14 cellular contexts compared by ENCODE assay signal in the genomic region with DNA sequence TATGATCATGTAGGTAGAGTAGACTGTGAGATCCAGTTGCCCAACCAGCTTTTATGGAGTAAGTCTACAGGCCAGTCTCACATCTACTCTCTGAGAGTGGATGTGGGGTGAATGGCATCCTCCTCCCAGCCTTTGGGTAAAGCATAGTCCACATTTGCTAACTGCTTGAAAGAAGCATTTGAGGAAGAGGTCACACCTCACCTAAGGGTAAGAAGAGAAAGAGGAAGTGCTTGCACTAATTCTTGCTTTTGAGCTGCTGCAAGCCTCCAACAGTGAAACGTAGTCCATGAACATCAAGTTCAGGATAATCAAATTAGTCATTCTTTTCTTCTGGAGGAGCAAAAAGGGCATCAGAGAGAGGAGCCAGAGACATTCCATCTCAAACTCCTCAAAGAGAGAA.
A peak's percentile ranks its signal among the peaks of the same experiment; 100 is the strongest.
DNase-seq lines count a peak whose midpoint lies in the region; ATAC-seq and TF ChIP-seq lines count a peak whose summit lies in the region.
"Had no signal": no experiment of that assay in that cellular context is flagged by ENCODE, and none has a peak within 500 bp of the region (broad histone marks: within the 10 kb centered on the region; RNA-seq: fewer than 3 reads in every experiment).

No MANE protein-coding gene starts in this region.

- POLR2A ChIA-PET in activated CD4-positive, alpha-beta T cell treated with anti-CD3 and anti-CD28 coated beads for 36 hours (lab: Charles Lee): interaction anchor here (0.7 kb wide), 1 partner anchor 71 kb away, joined by 3 read pairs; no protein-coding TSS in a partner anchor

- no peak overlapping the region for H3K27ac ChIP-seq in brain microvascular endothelial cell
- H3K27ac ChIP-seq: PC-9, tibial artery had no signal

- CTCF ChIA-PET in activated CD4-positive, alpha-beta T cell treated with anti-CD3 and anti-CD28 coated beads for 36 hours (lab: Charles Lee): interaction anchor here (1.1 to 1.4 kb wide), 2 partner anchors 20 to 53 kb away, joined by 3 read pairs; no protein-coding TSS in a partner anchor

- no peak for TF ChIP-seq CTCF in brain microvascular endothelial cell (IDR thresholded peaks at IDR 0.05; ENCODE audit: low read depth, low read length, missing control alignments)

- in situ Hi-C loops in brain microvascular endothelial cell (cut with HindIII; ENCODE audit: low pct_ligation_motif_present, low sequenced_read_pairs): loop anchor here (25.0 kb wide), 1 partner anchor 687 kb away; no protein-coding TSS in a partner anchor

- peaks cover 17% of the 10 kb centered on the region for H3K27me3 Mint-ChIP-seq in stimulated activated naive CD8-positive, alpha-beta T cell treated with anti-CD3 and anti-CD28 coated beads, Interleukin-15, amount 100 ng/mL, for 72 hours
- no peaks in the 10 kb centered on the region for H3K27me3 Mint-ChIP-seq in activated CD4-positive, alpha-beta T cell treated with anti-CD3 and anti-CD28 coated beads for 36 hours

- no peak overlapping the region for H3K4me3 Mint-ChIP-seq in stimulated activated naive CD8-positive, alpha-beta T cell treated with anti-CD3 and anti-CD28 coated beads, Interleukin-15, amount 100 ng/mL, for 72 hours
- H3K4me3 Mint-ChIP-seq in activated CD4-positive, alpha-beta T cell treated with anti-CD3 and anti-CD28 coated beads for 36 hours: no peak overlapping the region
- H3K4me3 Mint-ChIP-seq: dendritic cell treated with granulocyte-macrophage colony-stimulating factor and Interleukin-4, amounts not matched to agents 40 ng/mL and 50 ng/mL, for 4 days had no signal

- intact Hi-C loops in activated CD4-positive, alpha-beta T cell treated with anti-CD3 and anti-CD28 coated beads for 36 hours (cut with DNase I, micrococcal nuclease): no loop called here

- peak; percentile 39 for ATAC-seq in stimulated activated naive CD8-positive, alpha-beta T cell treated with anti-CD3 and anti-CD28 coated beads, Interleukin-15, amount 100 ng/mL, for 72 hours
- no peak for ATAC-seq in stimulated activated naive CD8-positive, alpha-beta T cell treated with anti-CD3 and anti-CD28 coated beads, Interleukin-15, Interleukin-2, amounts not matched to agents 100 U/mL and 50 U/mL, for 24 hours
- peak; percentile 72 for ATAC-seq in HG02870 (IDR thresholded peaks at IDR 0.05; ENCODE audit: unreplicated experiment)
- ATAC-seq in activated CD4-positive, alpha-beta T cell treated with anti-CD3 and anti-CD28 coated beads for 36 hours: no peak
- ATAC-seq: sciatic nerve had no signal

- DNase-seq in stimulated activated naive CD8-positive, alpha-beta T cell treated with anti-CD3 and anti-CD28 coated beads, Interleukin-15, amount 100 ng/mL, for 72 hours: no peak
- no peak for DNase-seq in stimulated activated naive CD8-positive, alpha-beta T cell treated with anti-CD3 and anti-CD28 coated beads, Interleukin-15, Interleukin-2, amounts not matched to agents 100 U/mL and 50 U/mL, for 24 hours
- DNase-seq in NOMO-1 (lab: John Stamatoyannopoulos, UW; ENCODE audit: unreplicated experiment in 2 of 2) (peak; percentile 79 to 92), globus pallidus (ENCODE audit: low spot score) (no peak), brain microvascular endothelial cell (no peak), DMS114 treated with DMSO at 0.1 percent for 48 hours (lab: John Stamatoyannopoulos, UW; ENCODE audit: unreplicated experiment) (no peak)
- no peak for DNase-seq in activated CD4-positive, alpha-beta T cell treated with anti-CD3 and anti-CD28 coated beads for 36 hours
- DNase-seq: amniotic stem cell, NCI-H2029, PC-9, tibial artery had no signal

- no peaks in the 10 kb centered on the region for H3K36me3 ChIP-seq in brain microvascular endothelial cell (replicated peaks)
- H3K36me3 ChIP-seq: tibial artery had no signal

- no peaks in the 10 kb centered on the region for H3K9me3 Mint-ChIP-seq in stimulated activated naive CD8-positive, alpha-beta T cell treated with anti-CD3 and anti-CD28 coated beads, Interleukin-15, amount 100 ng/mL, for 72 hours
- H3K9me3 Mint-ChIP-seq in activated CD4-positive, alpha-beta T cell treated with anti-CD3 and anti-CD28 coated beads for 36 hours (ENCODE audit: low read depth): no peaks in the 10 kb centered on the region
- H3K9me3 Mint-ChIP-seq: dendritic cell treated with granulocyte-macrophage colony-stimulating factor and Interleukin-4, amounts not matched to agents 40 ng/mL and 50 ng/mL, for 4 days had no signal

- H3K36me3 Mint-ChIP-seq in activated CD4-positive, alpha-beta T cell treated with anti-CD3 and anti-CD28 coated beads for 36 hours (ENCODE audit: low read depth): no peaks in the 10 kb centered on the region

- no peaks in the 10 kb centered on the region for H3K4me1 Mint-ChIP-seq in stimulated activated naive CD8-positive, alpha-beta T cell treated with anti-CD3 and anti-CD28 coated beads, Interleukin-15, amount 100 ng/mL, for 72 hours
- H3K4me1 Mint-ChIP-seq in activated CD4-positive, alpha-beta T cell treated with anti-CD3 and anti-CD28 coated beads for 36 hours: peaks cover 3% of the 10 kb centered on the region

- H3K4me3 ChIP-seq in brain microvascular endothelial cell (ENCODE audit: low read depth, low read length): no peak overlapping the region
- H3K4me3 ChIP-seq: PC-9, tibial artery had no signal

- no peak overlapping the region for H3K27ac Mint-ChIP-seq in stimulated activated naive CD8-positive, alpha-beta T cell treated with anti-CD3 and anti-CD28 coated beads, Interleukin-15, amount 100 ng/mL, for 72 hours
- H3K27ac Mint-ChIP-seq in activated CD4-positive, alpha-beta T cell treated with anti-CD3 and anti-CD28 coated beads for 36 hours: no peak overlapping the region
- H3K27ac Mint-ChIP-seq: dendritic cell treated with granulocyte-macrophage colony-stimulating factor and Interleukin-4, amounts not matched to agents 40 ng/mL and 50 ng/mL, for 4 days had no signal

- H3K27me3 ChIP-seq in brain microvascular endothelial cell (replicated peaks): no peaks in the 10 kb centered on the region
- H3K27me3 ChIP-seq: tibial artery had no signal

Comparison
In these comparisons a context has a peak if more than half of its experiments do, and no peak if none do; other contexts are left out.
1. ATAC-seq: peak in stimulated activated naive CD8-positive, alpha-beta T cell treated with anti-CD3 and anti-CD28 coated beads, Interleukin-15, amount 100 ng/mL, for 72 hours (single experiment) and HG02870 (single experiment); none in stimulated activated naive CD8-positive, alpha-beta T cell treated with anti-CD3 and anti-CD28 coated beads, Interleukin-15, Interleukin-2, amounts not matched to agents 100 U/mL and 50 U/mL, for 24 hours (single experiment) and activated CD4-positive, alpha-beta T cell treated with anti-CD3 and anti-CD28 coated beads for 36 hours (single experiment).
2. DNase-seq: peak in NOMO-1 (2 of 2); none in stimulated activated naive CD8-positive, alpha-beta T cell treated with anti-CD3 and anti-CD28 coated beads, Interleukin-15, amount 100 ng/mL, for 72 hours (0 of 2), stimulated activated naive CD8-positive, alpha-beta T cell treated with anti-CD3 and anti-CD28 coated beads, Interleukin-15, Interleukin-2, amounts not matched to agents 100 U/mL and 50 U/mL, for 24 hours (single experiment), globus pallidus (single experiment), brain microvascular endothelial cell (single experiment), DMS114 treated with DMSO at 0.1 percent for 48 hours (single experiment) and activated CD4-positive, alpha-beta T cell treated with anti-CD3 and anti-CD28 coated beads for 36 hours (single experiment).